Comparison of ENCODE assay signal across 38 cellular contexts in the genomic region with DNA sequence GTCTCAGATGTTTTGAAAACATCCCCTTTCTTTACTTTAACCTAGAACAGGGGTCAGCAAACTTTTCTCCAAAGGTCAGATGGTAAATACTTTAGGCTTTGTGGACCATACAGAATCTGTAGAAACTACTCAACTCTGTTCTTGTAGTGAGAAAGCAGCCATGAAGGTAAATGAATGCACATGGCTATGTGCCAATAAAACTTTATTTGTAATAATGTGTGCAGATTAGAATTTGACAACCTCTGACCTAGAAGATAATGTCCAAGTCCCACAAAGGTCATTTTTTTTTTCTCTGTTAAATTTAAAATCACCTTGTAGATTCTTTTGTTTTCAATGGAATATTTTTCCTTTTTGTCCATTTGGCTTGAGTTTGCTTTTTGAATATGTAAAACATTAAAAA. TPM values are rescaled to one million over a fixed set of nuclear protein-coding genes. Genes with fewer than 3 reads are reported as not detected.
"Had no signal": no experiment of that assay in that cellular context is flagged by ENCODE, and none has a peak within 500 bp of the region (broad histone marks: within the 10 kb centered on the region; RNA-seq: fewer than 3 reads in every experiment).

No MANE protein-coding gene starts in this region.

- H3K36me3 Mint-ChIP-seq: activated CD8-positive, alpha-beta memory T cell treated with anti-CD3 and anti-CD28 coated beads, Interleukin-2, amount 10 ng/mL, durations not matched to agents 7 days and 5 days; activated naive CD4-positive, alpha-beta T cell treated with anti-CD3 and anti-CD28 coated beads, Interleukin-2, amount 10 ng/mL, durations not matched to agents 7 days and 5 days; activated naive CD4-positive, alpha-beta T cell treated with anti-CD3 and anti-CD28 coated beads, Interleukin-2, amount 50 U/mL, for 24 hours; activated naive CD8-positive, alpha-beta T cell; activated naive CD8-positive, alpha-beta T cell treated with anti-CD3 and anti-CD28 coated beads, Interleukin-2, amount 10 ng/mL, durations not matched to agents 7 days and 5 days; brain had no signal

- DNase-seq: activated B cell treated with CpG ODN at 0.5 μM for 24 hours; activated CD4-positive, alpha-beta memory T cell treated with anti-CD3 and anti-CD28 coated beads, Interleukin-2, amount 10 ng/mL, durations not matched to agents 7 days and 5 days; activated CD4-positive, alpha-beta T cell treated with anti-CD3 and anti-CD28 coated beads for 4 hours; activated CD4-positive, alpha-beta T cell treated with anti-CD3 and anti-CD28 coated beads, Interleukin-2, amount 10 ng/mL, durations not matched to agents 24 days and 14 days; activated CD4-positive, alpha-beta T cell treated with anti-CD3 and anti-CD28 coated beads, Interleukin-2, amount 50 U/mL, for 48 hours; activated CD4-positive, CD25-positive, alpha-beta regulatory T cell treated with anti-CD3 and anti-CD28 coated beads, Interleukin-2, amount 50 U/mL, for 72 hours; activated CD8-positive, alpha-beta memory T cell treated with anti-CD3 and anti-CD28 coated beads for 24 hours; activated CD8-positive, alpha-beta memory T cell treated with anti-CD3 and anti-CD28 coated beads, Interleukin-2, amount 10 ng/mL, durations not matched to agents 7 days and 5 days; activated CD8-positive, alpha-beta memory T cell treated with anti-CD3 and anti-CD28 coated beads, Interleukin-2, amount 50 U/mL, for 48 hours; activated CD8-positive, alpha-beta T cell treated with anti-CD3 and anti-CD28 coated beads, Interleukin-2, amount 10 ng/mL, durations not matched to agents 7 days and 5 days; activated effector memory CD4-positive, alpha-beta T cell treated with Interleukin-2 at 50 U/mL for 16 hours; activated gamma-delta T cell; activated naive CD4-positive, alpha-beta T cell treated with anti-CD3 and anti-CD28 coated beads, Interleukin-2, amount 10 ng/mL, durations not matched to agents 7 days and 5 days; activated naive CD4-positive, alpha-beta T cell treated with Interleukin-2 at 50 U/mL for 16 hours; activated naive CD8-positive, alpha-beta T cell treated with anti-CD3 and anti-CD28 coated beads, Interleukin-2, amount 10 ng/mL, durations not matched to agents 7 days and 5 days; activated naive CD8-positive, alpha-beta T cell treated with anti-CD3 and anti-CD28 coated beads, Interleukin-2, amount 50 U/mL, for 24 hours; activated T-cell treated with anti-CD3 and anti-CD28 coated beads, Interleukin-2, amount 50 U/mL, for 24 hours; activated T-cell treated with anti-CD3 and anti-CD28 coated beads, Interleukin-2, amount 50 U/mL, for 48 hours; amygdala; anterior cingulate cortex; caudate nucleus; cerebellar nuclear complex; T-helper 2 cell; T-helper 9 cell had no signal

- H3K27ac ChIP-seq: ascending aorta, cardiac muscle cell, VCaP had no signal

- H3K27ac Mint-ChIP-seq: activated B cell treated with CpG ODN at 0.5 μM for 24 hours; activated CD4-positive, alpha-beta memory T cell treated with anti-CD3 and anti-CD28 coated beads, Interleukin-2, amount 10 ng/mL, durations not matched to agents 7 days and 5 days; activated CD4-positive, alpha-beta T cell treated with anti-CD3 and anti-CD28 coated beads, Interleukin-2, amount 10 ng/mL, durations not matched to agents 24 days and 14 days; activated CD8-positive, alpha-beta memory T cell treated with anti-CD3 and anti-CD28 coated beads, Interleukin-2, amount 10 ng/mL, durations not matched to agents 7 days and 5 days; activated CD8-positive, alpha-beta T cell treated with anti-CD3 and anti-CD28 coated beads, Interleukin-2, amount 10 ng/mL, durations not matched to agents 7 days and 5 days; activated naive CD4-positive, alpha-beta T cell treated with anti-CD3 and anti-CD28 coated beads, Interleukin-2, amount 10 ng/mL, durations not matched to agents 7 days and 5 days; activated naive CD4-positive, alpha-beta T cell treated with anti-CD3 and anti-CD28 coated beads, Interleukin-2, amount 50 U/mL, for 24 hours; activated naive CD8-positive, alpha-beta T cell; activated naive CD8-positive, alpha-beta T cell treated with anti-CD3 and anti-CD28 coated beads, Interleukin-2, amount 10 ng/mL, durations not matched to agents 7 days and 5 days; activated naive CD8-positive, alpha-beta T cell treated with anti-CD3 and anti-CD28 coated beads, Interleukin-2, amount 50 U/mL, for 24 hours; activated T-cell treated with anti-CD3 and anti-CD28 coated beads, Interleukin-2, amount 50 U/mL, for 24 hours; activated T-helper 2 cell treated with anti-CD3 and anti-CD28 coated beads, Interferon-gamma antibody, Interleukin-2, Interleukin-4, amounts not matched to agents 10 μg/mL and 5 μg/mL and 100 μg/mL, durations not matched to agents 14 hours and 24 hours and 36 hours; brain; T-helper 1 cell treated with Interleukin-12 subunit alpha and Interleukin-12 subunit beta and Interleukin-4 antibody, amounts not matched to agents 30 μg/mL and 1 μg/mL, for 36 hours; T-helper 2 cell treated with Interferon-gamma antibody and Interleukin-4, amounts not matched to agents 5 μg/mL and 100 μg/mL, for 36 hours had no signal

- H3K4me3 ChIP-seq: ascending aorta, cardiac muscle cell had no signal

- H3K27me3 Mint-ChIP-seq: activated B cell treated with CpG ODN at 0.5 μM for 24 hours; activated naive CD4-positive, alpha-beta T cell treated with anti-CD3 and anti-CD28 coated beads, Interleukin-2, amount 50 U/mL, for 24 hours; activated naive CD8-positive, alpha-beta T cell; activated naive CD8-positive, alpha-beta T cell treated with anti-CD3 and anti-CD28 coated beads, Interleukin-2, amount 10 ng/mL, durations not matched to agents 7 days and 5 days; activated naive CD8-positive, alpha-beta T cell treated with anti-CD3 and anti-CD28 coated beads, Interleukin-2, amount 50 U/mL, for 24 hours; activated T-cell treated with anti-CD3 and anti-CD28 coated beads, Interleukin-2, amount 50 U/mL, for 24 hours; central memory CD8-positive, alpha-beta T cell had no signal

- H3K4me1 Mint-ChIP-seq: activated B cell treated with CpG ODN at 0.5 μM for 24 hours; activated CD4-positive, alpha-beta memory T cell treated with anti-CD3 and anti-CD28 coated beads, Interleukin-2, amount 10 ng/mL, durations not matched to agents 7 days and 5 days; activated CD4-positive, alpha-beta T cell treated with anti-CD3 and anti-CD28 coated beads, Interleukin-2, amount 10 ng/mL, durations not matched to agents 24 days and 14 days; activated CD8-positive, alpha-beta memory T cell treated with anti-CD3 and anti-CD28 coated beads, Interleukin-2, amount 10 ng/mL, durations not matched to agents 7 days and 5 days; activated naive CD4-positive, alpha-beta T cell treated with anti-CD3 and anti-CD28 coated beads, Interleukin-2, amount 10 ng/mL, durations not matched to agents 7 days and 5 days; activated naive CD4-positive, alpha-beta T cell treated with anti-CD3 and anti-CD28 coated beads, Interleukin-2, amount 50 U/mL, for 24 hours; activated naive CD8-positive, alpha-beta T cell treated with anti-CD3 and anti-CD28 coated beads, Interleukin-2, amount 10 ng/mL, durations not matched to agents 7 days and 5 days; activated naive CD8-positive, alpha-beta T cell treated with anti-CD3 and anti-CD28 coated beads, Interleukin-2, amount 50 U/mL, for 24 hours; brain; central memory CD8-positive, alpha-beta T cell had no signal

- H3K4me3 Mint-ChIP-seq: activated B cell treated with CpG ODN at 0.5 μM for 24 hours; activated CD4-positive, alpha-beta memory T cell treated with anti-CD3 and anti-CD28 coated beads, Interleukin-2, amount 10 ng/mL, durations not matched to agents 7 days and 5 days; activated CD4-positive, alpha-beta T cell treated with anti-CD3 and anti-CD28 coated beads, Interleukin-2, amount 10 ng/mL, durations not matched to agents 24 days and 14 days; activated CD8-positive, alpha-beta memory T cell treated with anti-CD3 and anti-CD28 coated beads, Interleukin-2, amount 10 ng/mL, durations not matched to agents 7 days and 5 days; activated CD8-positive, alpha-beta T cell treated with anti-CD3 and anti-CD28 coated beads, Interleukin-2, amount 10 ng/mL, durations not matched to agents 7 days and 5 days; activated naive CD4-positive, alpha-beta T cell treated with anti-CD3 and anti-CD28 coated beads, Interleukin-2, amount 10 ng/mL, durations not matched to agents 7 days and 5 days; activated naive CD4-positive, alpha-beta T cell treated with anti-CD3 and anti-CD28 coated beads, Interleukin-2, amount 50 U/mL, for 24 hours; activated naive CD8-positive, alpha-beta T cell; activated naive CD8-positive, alpha-beta T cell treated with anti-CD3 and anti-CD28 coated beads, Interleukin-2, amount 10 ng/mL, durations not matched to agents 7 days and 5 days; activated naive CD8-positive, alpha-beta T cell treated with anti-CD3 and anti-CD28 coated beads, Interleukin-2, amount 50 U/mL, for 24 hours; activated T-cell treated with anti-CD3 and anti-CD28 coated beads, Interleukin-2, amount 50 U/mL, for 24 hours; brain; central memory CD8-positive, alpha-beta T cell; T-helper 1 cell treated with Interleukin-12 subunit alpha and Interleukin-12 subunit beta and Interleukin-4 antibody, amounts not matched to agents 30 μg/mL and 1 μg/mL, for 36 hours; T-helper 2 cell treated with Interferon-gamma antibody and Interleukin-4, amounts not matched to agents 5 μg/mL and 100 μg/mL, for 36 hours had no signal

- H3K9me3 Mint-ChIP-seq: activated B cell treated with CpG ODN at 0.5 μM for 24 hours; activated CD4-positive, alpha-beta memory T cell treated with anti-CD3 and anti-CD28 coated beads, Interleukin-2, amount 10 ng/mL, durations not matched to agents 7 days and 5 days; activated CD4-positive, alpha-beta T cell treated with anti-CD3 and anti-CD28 coated beads, Interleukin-2, amount 10 ng/mL, durations not matched to agents 24 days and 14 days; activated naive CD4-positive, alpha-beta T cell treated with anti-CD3 and anti-CD28 coated beads, Interleukin-2, amount 10 ng/mL, durations not matched to agents 7 days and 5 days; activated naive CD4-positive, alpha-beta T cell treated with anti-CD3 and anti-CD28 coated beads, Interleukin-2, amount 50 U/mL, for 24 hours; activated naive CD8-positive, alpha-beta T cell treated with anti-CD3 and anti-CD28 coated beads, Interleukin-2, amount 10 ng/mL, durations not matched to agents 7 days and 5 days; activated naive CD8-positive, alpha-beta T cell treated with anti-CD3 and anti-CD28 coated beads, Interleukin-2, amount 50 U/mL, for 24 hours; activated T-cell treated with anti-CD3 and anti-CD28 coated beads, Interleukin-2, amount 50 U/mL, for 24 hours; activated T-helper 2 cell treated with anti-CD3 and anti-CD28 coated beads, Interferon-gamma antibody, Interleukin-2, Interleukin-4, amounts not matched to agents 10 μg/mL and 5 μg/mL and 100 μg/mL, durations not matched to agents 14 hours and 24 hours and 36 hours; brain; central memory CD8-positive, alpha-beta T cell; T-helper 1 cell treated with Interleukin-12 subunit alpha and Interleukin-12 subunit beta and Interleukin-4 antibody, amounts not matched to agents 30 μg/mL and 1 μg/mL, for 36 hours; T-helper 2 cell treated with Interferon-gamma antibody and Interleukin-4, amounts not matched to agents 5 μg/mL and 100 μg/mL, for 36 hours had no signal

- H3K36me3 ChIP-seq: ascending aorta, cardiac muscle cell had no signal

- H3K9me3 ChIP-seq: ascending aorta had no signal

- ATAC-seq: activated CD8-positive, alpha-beta memory T cell treated with anti-CD3 and anti-CD28 coated beads, Interleukin-2, amount 10 ng/mL, durations not matched to agents 7 days and 5 days; activated CD8-positive, alpha-beta T cell treated with anti-CD3 and anti-CD28 coated beads, Interleukin-2, amount 10 ng/mL, durations not matched to agents 7 days and 5 days; activated naive CD8-positive, alpha-beta T cell treated with anti-CD3 and anti-CD28 coated beads, Interleukin-2, amount 50 U/mL, for 24 hours had no signal

- H3K27me3 ChIP-seq: ascending aorta, cardiac muscle cell had no signal

- H3K4me1 ChIP-seq: ascending aorta had no signal

- FAIRE-seq: bronchial epithelial cell, TTC549 had no signal

RNA-seq across cellular contexts. Expression of a gene that starts 17.2 kb away (rescaled TPM):
- total RNA-seq: activated B cell treated with CpG ODN at 0.5 μM for 24 hours; activated CD4-positive, alpha-beta memory T cell treated with anti-CD3 and anti-CD28 coated beads, Interleukin-2, amount 10 ng/mL, durations not matched to agents 7 days and 5 days; activated CD4-positive, alpha-beta T cell treated with anti-CD3 and anti-CD28 coated beads, Interleukin-2, amount 10 ng/mL, durations not matched to agents 24 days and 14 days; activated CD8-positive, alpha-beta memory T cell treated with anti-CD3 and anti-CD28 coated beads, Interleukin-2, amount 10 ng/mL, durations not matched to agents 7 days and 5 days; activated CD8-positive, alpha-beta T cell treated with anti-CD3 and anti-CD28 coated beads, Interleukin-2, amount 10 ng/mL, durations not matched to agents 7 days and 5 days; activated naive CD8-positive, alpha-beta T cell treated with anti-CD3 and anti-CD28 coated beads, Interleukin-2, amount 10 ng/mL, durations not matched to agents 7 days and 5 days; activated T-helper 2 cell treated with anti-CD3 and anti-CD28 coated beads, Interferon-gamma antibody, Interleukin-2, Interleukin-4, amounts not matched to agents 10 μg/mL and 5 μg/mL and 100 μg/mL, durations not matched to agents 14 hours and 24 hours and 36 hours; ascending aorta; bronchial epithelial cell had no signal
- polyA plus RNA-seq: adipose tissue had no signal

RNA-seq across cellular contexts. Expression of a gene that starts 43.9 kb away (rescaled TPM):
- total RNA-seq: activated B cell treated with CpG ODN at 0.5 μM for 24 hours; activated CD4-positive, alpha-beta memory T cell treated with anti-CD3 and anti-CD28 coated beads, Interleukin-2, amount 10 ng/mL, durations not matched to agents 7 days and 5 days; activated CD4-positive, alpha-beta T cell treated with anti-CD3 and anti-CD28 coated beads, Interleukin-2, amount 10 ng/mL, durations not matched to agents 24 days and 14 days; activated CD8-positive, alpha-beta memory T cell treated with anti-CD3 and anti-CD28 coated beads, Interleukin-2, amount 10 ng/mL, durations not matched to agents 7 days and 5 days; activated CD8-positive, alpha-beta T cell treated with anti-CD3 and anti-CD28 coated beads, Interleukin-2, amount 10 ng/mL, durations not matched to agents 7 days and 5 days; activated naive CD8-positive, alpha-beta T cell treated with anti-CD3 and anti-CD28 coated beads, Interleukin-2, amount 10 ng/mL, durations not matched to agents 7 days and 5 days; activated T-helper 2 cell treated with anti-CD3 and anti-CD28 coated beads, Interferon-gamma antibody, Interleukin-2, Interleukin-4, amounts not matched to agents 10 μg/mL and 5 μg/mL and 100 μg/mL, durations not matched to agents 14 hours and 24 hours and 36 hours; ascending aorta; bronchial epithelial cell; cardiac muscle cell; chondrocyte had no signal
- polyA plus RNA-seq: adipose tissue, cardiac muscle cell had no signal
